In genomic region chr21:46033410-46034404, GRCh38 we compare ENCODE assay signal across 1 cellular context.
TF ChIP-seq lines count a peak whose summit lies in the region.

No MANE protein-coding gene starts in this region.

TF ChIP-seq in H1, 55 proteins besides CTCF, POLR2A, EP300 and RAD21 (continued from another document):
- TF ChIP-seq MAX (IDR thresholded peaks at IDR 0.05), result peak; percentile 64
- no peak for TF ChIP-seq CHD1 (IDR thresholded peaks at IDR 0.05; ENCODE audit: low read depth, low read length)
- TF ChIP-seq BCL11A (IDR thresholded peaks at IDR 0.05; ENCODE audit: low read depth in 2 of 2, low read length in 2 of 2), result no peak
- TF ChIP-seq KDM5A (IDR thresholded peaks at IDR 0.05; ENCODE audit: low read length), result no peak
- TF ChIP-seq USF2 (IDR thresholded peaks at IDR 0.05; ENCODE audit: low read length), result no peak
- no peak for TF ChIP-seq SIN3A (conservative IDR thresholded peaks at IDR 0.05 in 1 of 2, IDR thresholded peaks at IDR 0.05 in 1 of 2; ENCODE audit: low read depth in 1 of 2, low read length in 2 of 2)
- TF ChIP-seq POLR2AphosphoS5 (IDR thresholded peaks at IDR 0.05; ENCODE audit: low read depth, low read length), result no peak
- no peak for TF ChIP-seq SIRT6 (IDR thresholded peaks at IDR 0.05; ENCODE audit: low read length)
- no peak for TF ChIP-seq BRCA1 (IDR thresholded peaks at IDR 0.05; ENCODE audit: low read depth, low read length)
- peak; percentile 42; the same call in 1 of the 2 replicates for TF ChIP-seq TAF1 (IDR thresholded peaks at IDR 0.05; ENCODE audit: low read depth, low read length)
